Comparison of ENCODE assay signal across 32 cellular contexts in the genomic region with DNA sequence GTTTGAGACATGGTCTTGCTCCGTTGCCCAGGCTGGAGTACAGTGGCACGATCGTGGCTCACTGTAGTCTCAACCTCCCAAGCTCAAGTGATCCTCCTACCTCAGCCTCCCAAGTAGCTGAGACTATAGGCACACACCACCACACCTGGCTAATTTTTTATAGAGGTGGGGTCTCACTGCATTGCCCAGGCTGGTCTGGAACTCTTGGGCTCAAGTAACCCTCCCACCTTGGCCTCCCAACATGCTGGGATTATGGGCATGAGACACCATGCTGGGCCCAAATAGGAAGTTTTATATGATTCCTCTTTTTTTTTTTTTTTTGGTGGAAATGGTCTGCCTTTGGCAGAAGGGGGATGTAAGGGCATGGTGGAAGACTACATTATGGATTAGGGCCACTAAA. TPM values are rescaled to one million over a fixed set of nuclear protein-coding genes. Genes with fewer than 3 reads are reported as not detected.
"Had no signal": no experiment of that assay in that cellular context is flagged by ENCODE, and none has a peak within 500 bp of the region (broad histone marks: within the 10 kb centered on the region; RNA-seq: fewer than 3 reads in every experiment).

No MANE protein-coding gene starts in this region.

- H3K27ac ChIP-seq: brain microvascular endothelial cell, colonic mucosa, epithelial cell of prostate, esophagus squamous epithelium, gastroesophageal sphincter, heart right ventricle had no signal

- H3K27ac Mint-ChIP-seq: activated CD4-positive, alpha-beta T cell treated with anti-CD3 and anti-CD28 coated beads, Interleukin-2, amount 10 ng/mL, durations not matched to agents 7 days and 5 days; activated CD8-positive, alpha-beta T cell treated with anti-CD3 and anti-CD28 coated beads for 36 hours; activated naive CD8-positive, alpha-beta T cell had no signal

- H3K9me3 Mint-ChIP-seq: activated CD4-positive, alpha-beta T cell treated with anti-CD3 and anti-CD28 coated beads, Interleukin-2, amount 10 ng/mL, durations not matched to agents 7 days and 5 days; activated CD8-positive, alpha-beta T cell treated with anti-CD3 and anti-CD28 coated beads for 36 hours; activated T-cell treated with anti-CD3 and anti-CD28 coated beads, Interleukin-2, amount 50 U/mL, for 72 hours; T-cell; T-helper 1 cell treated with Interleukin-12 subunit alpha and Interleukin-12 subunit beta and Interleukin-4 antibody, amounts not matched to agents 30 μg/mL and 1 μg/mL, for 36 hours; T-helper 2 cell treated with Interferon-gamma antibody and Interleukin-4, amounts not matched to agents 5 μg/mL and 100 μg/mL, for 36 hours had no signal

- ATAC-seq: activated CD8-positive, alpha-beta T cell treated with anti-CD3 and anti-CD28 coated beads for 36 hours; activated T-cell treated with anti-CD3 and anti-CD28 coated beads, Interleukin-2, amount 50 U/mL, for 72 hours; gastroesophageal sphincter; heart right ventricle; T-cell had no signal

- H3K27me3 Mint-ChIP-seq: activated CD4-positive, alpha-beta T cell treated with anti-CD3 and anti-CD28 coated beads, Interleukin-2, amount 10 ng/mL, durations not matched to agents 7 days and 5 days; activated CD8-positive, alpha-beta T cell treated with anti-CD3 and anti-CD28 coated beads for 36 hours; activated naive CD8-positive, alpha-beta T cell; T-cell had no signal

- H3K9me3 ChIP-seq: colonic mucosa, esophagus squamous epithelium, gastroesophageal sphincter, heart right ventricle had no signal

- H3K36me3 Mint-ChIP-seq: activated naive CD8-positive, alpha-beta T cell had no signal

- H3K27me3 ChIP-seq: brain microvascular endothelial cell, colonic mucosa, gastroesophageal sphincter had no signal

- H3K4me3 Mint-ChIP-seq: activated CD4-positive, alpha-beta T cell treated with anti-CD3 and anti-CD28 coated beads, Interleukin-2, amount 10 ng/mL, durations not matched to agents 7 days and 5 days; activated CD8-positive, alpha-beta T cell treated with anti-CD3 and anti-CD28 coated beads for 36 hours; activated naive CD8-positive, alpha-beta T cell; T-helper 1 cell treated with Interleukin-12 subunit alpha and Interleukin-12 subunit beta and Interleukin-4 antibody, amounts not matched to agents 30 μg/mL and 1 μg/mL, for 36 hours had no signal

- DNase-seq: activated CD4-positive, alpha-beta T cell treated with anti-CD3 and anti-CD28 coated beads for 1 hour; activated CD4-positive, alpha-beta T cell treated with anti-CD3 and anti-CD28 coated beads for 4 hours; activated CD4-positive, alpha-beta T cell treated with anti-CD3 and anti-CD28 coated beads, Interleukin-2, amount 10 ng/mL, durations not matched to agents 7 days and 5 days; activated CD4-positive, alpha-beta T cell treated with anti-CD3 and anti-CD28 coated beads, Interleukin-2, amount 50 U/mL, for 4 hours; activated CD8-positive, alpha-beta memory T cell treated with anti-CD3 and anti-CD28 coated beads for 24 hours; activated CD8-positive, alpha-beta T cell treated with anti-CD3 and anti-CD28 coated beads for 36 hours; activated effector memory CD4-positive, alpha-beta T cell treated with Interleukin-2 at 50 U/mL for 16 hours; activated gamma-delta T cell treated with Interleukin-2 at 50 U/mL for 16 hours; activated naive CD4-positive, alpha-beta T cell treated with anti-CD3 and anti-CD28 coated beads, Interleukin-2, amount 50 U/mL, for 16 hours; activated naive CD4-positive, alpha-beta T cell treated with Interleukin-2 at 50 U/mL for 16 hours; activated T-cell treated with anti-CD3 and anti-CD28 coated beads, Interleukin-2, amount 50 U/mL, for 72 hours; amniotic stem cell; anterior cingulate cortex; brain microvascular endothelial cell; caudate nucleus; cerebellar nuclear complex; colonic mucosa; effector CD8-positive, alpha-beta T cell; esophagus squamous epithelium; foreskin melanocyte; heart right ventricle; SW 1271; T-cell; T1000 had no signal

RNA-seq across cellular contexts. Expression of gene FNDC7, which starts 6.1 kb away (rescaled TPM):
- total RNA-seq: activated CD4-positive, alpha-beta T cell treated with anti-CD3 and anti-CD28 coated beads, Interleukin-2, amount 10 ng/mL, durations not matched to agents 7 days and 5 days; colonic mucosa; dermis microvascular lymphatic vessel endothelial cell; endothelial cell of umbilical vein; esophagus squamous epithelium; gastroesophageal sphincter; glomerular endothelial cell had no signal
